Comparison of ENCODE assay signal across 11 cellular contexts in the genomic region with DNA sequence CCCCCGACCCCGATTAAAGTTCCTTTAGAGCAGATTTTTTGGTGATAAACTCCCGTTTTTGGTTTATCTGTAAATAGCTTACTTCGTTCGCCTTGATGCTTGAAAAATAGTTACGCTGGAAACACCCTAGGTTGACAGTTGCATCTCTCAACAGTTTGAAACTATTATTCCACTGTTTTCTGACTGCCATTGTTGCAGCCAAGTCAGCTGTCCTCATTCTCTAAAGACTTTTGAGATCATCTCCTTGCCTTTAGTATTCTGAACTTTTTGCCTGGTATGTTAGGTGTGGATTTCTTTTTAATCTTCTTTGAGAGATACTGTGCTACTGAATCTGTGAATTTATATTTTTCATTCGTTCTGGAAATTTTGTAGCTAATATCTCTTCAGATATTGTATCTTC.
"Had no signal": no experiment of that assay in that cellular context is flagged by ENCODE, and none has a peak within 500 bp of the region (broad histone marks: within the 10 kb centered on the region; RNA-seq: fewer than 3 reads in every experiment).

No MANE protein-coding gene starts in this region.

- ATAC-seq: GM23338, HCT116 had no signal

- FAIRE-seq: H1, H54 had no signal

- H3K36me3 ChIP-seq: HAP-1 had no signal

- H3K27ac ChIP-seq: GM23248 had no signal

- H3K4me3 ChIP-seq: GM23248, GM23338, HAP-1 had no signal

- H3K4me2 ChIP-seq: GM23338 had no signal

- DNase-seq: GM23248, GOT3, H7, H9, HCEC 1CT, HFFc6 had no signal

- H3K9me3 ChIP-seq: HAP-1 had no signal

- H3K4me3 Mint-ChIP-seq: GM23338, H9, HFFc6 had no signal

- H2AFZ ChIP-seq: GM23248, GM23338 had no signal

- H3K4me1 ChIP-seq: HAP-1 had no signal

- H3K9ac ChIP-seq: GM23248 had no signal

- H3K27ac Mint-ChIP-seq: GM23338, H9, HFFc6 had no signal

- H3K4me1 Mint-ChIP-seq: GM23338 had no signal

- H3K9me3 Mint-ChIP-seq: HFFc6 had no signal
